Comparison of ENCODE assay signal across 8 cellular contexts in the genomic region with DNA sequence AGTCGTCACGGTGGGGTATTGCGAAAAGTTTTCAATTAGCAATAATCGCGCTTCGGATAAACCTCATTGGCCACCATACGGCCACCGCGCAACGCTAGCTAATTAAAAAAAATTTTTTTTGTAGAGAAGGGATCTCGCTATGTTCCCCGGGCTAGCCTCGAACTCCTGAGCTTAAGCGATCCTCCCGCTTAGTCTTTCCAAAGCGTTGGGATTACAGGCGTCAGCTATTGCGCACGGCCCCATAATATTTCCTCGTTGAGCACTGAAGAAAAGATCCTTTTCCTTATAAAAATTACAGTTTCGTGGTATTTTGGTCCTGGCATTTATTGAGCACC. TPM values are rescaled to one million over a fixed set of nuclear protein-coding genes. Genes with fewer than 3 reads are reported as not detected.
DNase-seq lines count a peak whose midpoint lies in the region; TF ChIP-seq lines count a peak whose summit lies in the region.

No MANE protein-coding gene starts in this region.

- in situ Hi-C loops in G401 (cut with HindIII; ENCODE audit: low sequenced_read_pairs): no loop called here

- H3K27me3 ChIP-seq in AG04450 (ENCODE audit: control insufficient read depth, insufficient read depth, low read length): no peaks in the 10 kb centered on the region
- H3K27me3 ChIP-seq in H7 (ENCODE audit: control insufficient read depth, insufficient read depth, low read length): no peaks in the 10 kb centered on the region
- H3K27me3 ChIP-seq in suprapubic skin: no peaks in the 10 kb centered on the region

- peaks cover 36% of the 10 kb centered on the region for H3K4me1 ChIP-seq in suprapubic skin

- H3K9me3 ChIP-seq in AG04450 (ENCODE audit: control insufficient read depth, insufficient read depth, low read length) (no peaks in the 10 kb centered on the region), suprapubic skin (no peaks in the 10 kb centered on the region)

- TF ChIP-seq EP300 in suprapubic skin (IDR thresholded peaks at IDR 0.05): no peak

- TF ChIP-seq POLR2A in suprapubic skin (IDR thresholded peaks at IDR 0.05): no peak

- H3K36me3 ChIP-seq in H7 (replicated peaks; ENCODE audit: control insufficient read depth, insufficient read depth, low read length) (no peaks in the 10 kb centered on the region; the same call in 1 of the 2 replicates), suprapubic skin (peaks cover 12% of the 10 kb centered on the region)

- peak overlapping the region; percentile 89 for H3K4me3 Mint-ChIP-seq in activated T-helper 1 cell treated with anti-CD3 and anti-CD28 coated beads, Interleukin-12 subunit alpha, Interleukin-12 subunit beta, Interleukin-2, Interleukin-4 antibody, amounts not matched to agents 30 ng/mL and 10 ng/mL and 1 ng/mL, durations not matched to agents 14 hours and 24 hours and 36 hours

- no peaks in the 10 kb centered on the region for H3K9me3 Mint-ChIP-seq in activated T-helper 1 cell treated with anti-CD3 and anti-CD28 coated beads, Interleukin-12 subunit alpha, Interleukin-12 subunit beta, Interleukin-2, Interleukin-4 antibody, amounts not matched to agents 30 ng/mL and 10 ng/mL and 1 ng/mL, durations not matched to agents 14 hours and 24 hours and 36 hours

- H3K27ac ChIP-seq in AG04450 (ENCODE audit: low read depth, low read length): peak overlapping the region; percentile 94
- peak overlapping the region; percentile 98 for H3K27ac ChIP-seq in suprapubic skin

- peaks cover 39% of the 10 kb centered on the region for H3K4me1 Mint-ChIP-seq in activated T-helper 1 cell treated with anti-CD3 and anti-CD28 coated beads, Interleukin-12 subunit alpha, Interleukin-12 subunit beta, Interleukin-2, Interleukin-4 antibody, amounts not matched to agents 30 ng/mL and 10 ng/mL and 1 ng/mL, durations not matched to agents 14 hours and 24 hours and 36 hours (ENCODE audit: low read depth)

- no peaks in the 10 kb centered on the region for H3K27me3 Mint-ChIP-seq in activated T-helper 1 cell treated with anti-CD3 and anti-CD28 coated beads, Interleukin-12 subunit alpha, Interleukin-12 subunit beta, Interleukin-2, Interleukin-4 antibody, amounts not matched to agents 30 ng/mL and 10 ng/mL and 1 ng/mL, durations not matched to agents 14 hours and 24 hours and 36 hours (ENCODE audit: insufficient read depth)

- 8% methylated on average over 21 of the region's 21 CpGs for WGBS in suprapubic skin

- H3K27ac Mint-ChIP-seq in activated T-helper 1 cell treated with anti-CD3 and anti-CD28 coated beads, Interleukin-12 subunit alpha, Interleukin-12 subunit beta, Interleukin-2, Interleukin-4 antibody, amounts not matched to agents 30 ng/mL and 10 ng/mL and 1 ng/mL, durations not matched to agents 14 hours and 24 hours and 36 hours: peak overlapping the region; percentile 97

- CTCF ChIA-PET in AG04450 (lab: Charles Lee): interaction anchor here (1.3 to 3.1 kb wide), 9 partner anchors 9 to 605 kb away, joined by 3 to 32 read pairs (median 9); partner anchors contain the start of genes ANKRD36B and COX5B

- DNase-seq in AG04450 (ENCODE audit: low read depth, low spot score) (no peak), H7 (no peak), inferior parietal cortex (ENCODE audit: extremely low spot score) (peak; percentile 35), suprapubic skin (ENCODE audit: low spot score in 2 of 2) (no peak), NCI-H446 treated with DMSO at 0.1 percent for 48 hours (lab: John Stamatoyannopoulos, UW) (no peak), NCI-H2029 (lab: John Stamatoyannopoulos, UW) (no peak), G401 (ENCODE audit: low spot score) (no peak)
- DNase-seq in activated T-helper 1 cell treated with anti-CD3 and anti-CD28 coated beads, Interleukin-12 subunit alpha, Interleukin-12 subunit beta, Interleukin-2, Interleukin-4 antibody, amounts not matched to agents 30 ng/mL and 10 ng/mL and 1 ng/mL, durations not matched to agents 14 hours and 24 hours and 36 hours (ENCODE audit: low spot score): no peak

- H3K36me3 Mint-ChIP-seq in activated T-helper 1 cell treated with anti-CD3 and anti-CD28 coated beads, Interleukin-12 subunit alpha, Interleukin-12 subunit beta, Interleukin-2, Interleukin-4 antibody, amounts not matched to agents 30 ng/mL and 10 ng/mL and 1 ng/mL, durations not matched to agents 14 hours and 24 hours and 36 hours (ENCODE audit: low read depth): peaks cover 19% of the 10 kb centered on the region

- intact Hi-C loops in activated T-helper 1 cell treated with anti-CD3 and anti-CD28 coated beads, Interleukin-12 subunit alpha, Interleukin-12 subunit beta, Interleukin-2, Interleukin-4 antibody, amounts not matched to agents 30 ng/mL and 10 ng/mL and 1 ng/mL, durations not matched to agents 14 hours and 24 hours and 36 hours (cut with micrococcal nuclease): loop anchor here (1.0 to 10.0 kb wide), 8 partner anchors 9 to 1520 kb away; partner anchors contain the start of genes C2orf15 and DUSP2

- H3K4me3 ChIP-seq in AG04450 (ENCODE audit: low read depth, low read length): peak overlapping the region; percentile 79
- peak overlapping the region; percentile 60 for H3K4me3 ChIP-seq in H7 (ENCODE audit: insufficient read depth, low read depth, low read length)
- peak overlapping the region; percentile 77 for H3K4me3 ChIP-seq in suprapubic skin

- POLR2A ChIA-PET in AG04450 (lab: Yijun Ruan, JAX): interaction anchor here (0.6 to 1.8 kb wide), 4 partner anchors 15 to 45 kb away, joined by 3 to 12 read pairs (median 4); partner anchors contain the start of gene COX5B

- TF ChIP-seq CTCF in AG04450 (IDR thresholded peaks at IDR 0.05; ENCODE audit: low read depth, low read length) (no peak), suprapubic skin (IDR thresholded peaks at IDR 0.05) (no peak)

RNA-seq across cellular contexts. Expression of gene ACTR1B, which starts 0.8 kb away (rescaled TPM):
- 26.4 and 37.6 TPM in 2 replicates for polyA plus RNA-seq in AG04450 (2011; rRNA removed)
- 34.8 and 53.3 TPM in 2 replicates for polyA minus RNA-seq in AG04450 (2011; rRNA and poly(A)+ RNA removed)
- total RNA-seq in H7 (2014; rRNA removed; shearing (Covaris generic)): 49.7 and 58.3 TPM in 2 replicates
- 101 and 102 TPM in 2 replicates for total RNA-seq in activated T-helper 1 cell treated with anti-CD3 and anti-CD28 coated beads, Interleukin-12 subunit alpha, Interleukin-12 subunit beta, Interleukin-2, Interleukin-4 antibody, amounts not matched to agents 30 ng/mL and 10 ng/mL and 1 ng/mL, durations not matched to agents 14 hours and 24 hours and 36 hours
- total RNA-seq in suprapubic skin: 10 to 100 TPM; 54.9 to 89.1 (median 74.4) TPM
- total RNA-seq in G401 (2014; rRNA removed; shearing (Covaris generic)): 57.6 and 68.4 TPM in 2 replicates

RNA-seq across cellular contexts. Expression of gene C2orf92, which starts 4.9 kb away (rescaled TPM):
- polyA plus RNA-seq in AG04450 (2011; rRNA removed): 1.3 and 1.5 TPM in 2 replicates
- polyA minus RNA-seq in AG04450 (2011; rRNA and poly(A)+ RNA removed): 1.6 TPM in 2 replicates
- 2.5 and 4.2 TPM in 2 replicates for total RNA-seq in H7 (2014; rRNA removed; shearing (Covaris generic))
- total RNA-seq in activated T-helper 1 cell treated with anti-CD3 and anti-CD28 coated beads, Interleukin-12 subunit alpha, Interleukin-12 subunit beta, Interleukin-2, Interleukin-4 antibody, amounts not matched to agents 30 ng/mL and 10 ng/mL and 1 ng/mL, durations not matched to agents 14 hours and 24 hours and 36 hours: 16.1 and 17.2 TPM in 2 replicates
- total RNA-seq in suprapubic skin: 10 to 100 TPM in 3 of 4 donors, 1 to 10 TPM in 1; 4.5 to 45.7 (median 14.7) TPM
- 4.8 TPM in 1 of 2 replicates, not detected in the other for total RNA-seq in G401 (2014; rRNA removed; shearing (Covaris generic))

RNA-seq across cellular contexts. Expression of gene COX5B, which starts 18.7 kb away (rescaled TPM):
- 287 and 302 TPM in 2 replicates for polyA plus RNA-seq in AG04450 (2011; rRNA removed)
- polyA minus RNA-seq in AG04450 (2011; rRNA and poly(A)+ RNA removed): 35.0 and 35.9 TPM in 2 replicates
- total RNA-seq in H7 (2014; rRNA removed; shearing (Covaris generic)): 312 and 347 TPM in 2 replicates
- total RNA-seq in activated T-helper 1 cell treated with anti-CD3 and anti-CD28 coated beads, Interleukin-12 subunit alpha, Interleukin-12 subunit beta, Interleukin-2, Interleukin-4 antibody, amounts not matched to agents 30 ng/mL and 10 ng/mL and 1 ng/mL, durations not matched to agents 14 hours and 24 hours and 36 hours: 228 and 241 TPM in 2 replicates
- total RNA-seq in suprapubic skin: 100 to 1,000 TPM; 260 to 595 (median 427) TPM
- total RNA-seq in G401 (2014; rRNA removed; shearing (Covaris generic)): 441 and 748 TPM in 2 replicates

RNA-seq across cellular contexts. Expression of gene ZAP70, which starts 48.8 kb away (rescaled TPM):
- 0.06 TPM in 1 of 2 replicates, not detected in the other for polyA plus RNA-seq in AG04450 (2011; rRNA removed)
- polyA minus RNA-seq in AG04450 (2011; rRNA and poly(A)+ RNA removed): not detected in 2 replicates
- 0.33 and 2.5 TPM in 2 replicates for total RNA-seq in H7 (2014; rRNA removed; shearing (Covaris generic))
- 302 and 313 TPM in 2 replicates for total RNA-seq in activated T-helper 1 cell treated with anti-CD3 and anti-CD28 coated beads, Interleukin-12 subunit alpha, Interleukin-12 subunit beta, Interleukin-2, Interleukin-4 antibody, amounts not matched to agents 30 ng/mL and 10 ng/mL and 1 ng/mL, durations not matched to agents 14 hours and 24 hours and 36 hours
- total RNA-seq in suprapubic skin: 1 to 10 TPM; 1.1 to 5.5 (median 2.2) TPM
- total RNA-seq in G401 (2014; rRNA removed; shearing (Covaris generic)): not detected in 2 replicates
